In the genomic region with DNA sequence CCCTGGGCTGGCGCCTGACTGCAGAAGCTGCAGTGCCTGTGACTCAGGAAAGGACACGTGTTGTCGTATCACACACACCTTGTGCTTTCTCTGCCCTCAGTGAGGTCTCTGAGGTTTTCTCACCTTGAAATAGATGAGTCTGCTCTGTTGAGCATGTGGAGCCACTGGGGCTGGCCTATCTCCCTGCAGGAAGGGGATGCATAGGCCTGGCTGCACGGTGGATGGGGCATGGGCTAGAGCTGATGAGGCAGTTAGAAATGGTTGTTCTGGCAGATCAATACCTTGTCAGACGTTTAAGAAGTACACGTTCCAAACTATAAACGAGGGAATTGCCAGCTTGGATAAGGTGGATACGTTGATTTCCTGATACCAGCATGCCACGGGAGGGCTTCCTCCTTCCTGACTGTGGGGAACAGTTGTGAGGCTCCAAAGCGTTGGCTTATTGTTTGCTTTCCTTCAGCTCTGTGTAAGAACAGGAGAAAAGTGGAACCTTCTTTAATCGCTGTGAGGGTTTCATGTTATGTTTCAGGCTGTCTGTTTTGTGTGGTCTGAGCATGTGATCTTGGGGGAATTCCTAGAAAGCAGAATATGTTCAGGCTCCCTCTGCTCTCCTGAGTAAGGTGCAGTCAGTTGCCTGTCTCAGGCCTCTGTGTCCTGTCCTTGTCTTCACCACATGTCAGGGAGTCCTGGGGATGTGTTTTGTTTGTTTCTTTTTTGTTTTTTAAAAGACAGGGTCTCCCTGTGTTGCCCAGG, we compare ENCODE assay signal across 1 cellular context.
TF ChIP-seq lines count a peak whose summit lies in the region.

No MANE protein-coding gene starts in this region.

TF ChIP-seq in K562, 482 proteins besides CTCF, POLR2A, EP300 and RAD21:
- no peak for TF ChIP-seq RBM15 (IDR thresholded peaks at IDR 0.05; ENCODE audit: insufficient read depth, low read length)
- TF ChIP-seq, protein P1, sequence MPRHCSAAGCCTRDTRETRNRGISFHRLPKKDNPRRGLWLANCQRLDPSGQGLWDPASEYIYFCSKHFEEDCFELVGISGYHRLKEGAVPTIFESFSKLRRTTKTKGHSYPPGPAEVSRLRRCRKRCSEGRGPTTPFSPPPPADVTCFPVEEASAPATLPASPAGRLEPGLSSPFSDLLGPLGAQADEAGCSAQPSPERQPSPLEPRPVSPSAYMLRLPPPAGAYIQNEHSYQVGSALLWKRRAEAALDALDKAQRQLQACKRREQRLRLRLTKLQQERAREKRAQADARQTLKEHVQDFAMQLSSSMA (CRISPR knock-in tag; IDR thresholded peaks at IDR 0.05): no peak
